In genomic region chr17:35842239-35842638, GRCh38 we compare ENCODE assay signal across 25 cellular contexts. TPM values are rescaled to one million over a fixed set of nuclear protein-coding genes. Genes with fewer than 3 reads are reported as not detected.
"Had no signal": no experiment of that assay in that cellular context is flagged by ENCODE, and none has a peak within 500 bp of the region (broad histone marks: within the 10 kb centered on the region; RNA-seq: fewer than 3 reads in every experiment).

No MANE protein-coding gene starts in this region.

- H3K9me3 ChIP-seq: colonic mucosa, esophagus squamous epithelium, gastroesophageal sphincter, heart right ventricle, spleen, thoracic aorta, vagina had no signal

- H3K27me3 ChIP-seq: colonic mucosa, dorsolateral prefrontal cortex, esophagus squamous epithelium, gastroesophageal sphincter, heart right ventricle, spleen, vagina had no signal

- DNase-seq: activated CD4-positive, alpha-beta T cell treated with anti-CD3 and anti-CD28 coated beads for 1 hour; activated CD8-positive, alpha-beta memory T cell treated with anti-CD3 and anti-CD28 coated beads, Interleukin-2, amount 10 ng/mL, durations not matched to agents 7 days and 5 days; activated CD8-positive, alpha-beta T cell treated with anti-CD3 and anti-CD28 coated beads for 36 hours; activated naive CD4-positive, alpha-beta T cell treated with anti-CD3 and anti-CD28 coated beads for 36 hours; colonic mucosa; dorsolateral prefrontal cortex; esophagus squamous epithelium; heart right ventricle; kidney; naive B cell; spleen; stimulated activated CD4-positive, alpha-beta T cell treated with anti-CD3 and anti-CD28 coated beads, Interleukin-4, amount 100 ng/mL, for 1 hour; stimulated activated naive CD4-positive, alpha-beta T cell treated with Interleukin-2 at 50 U/mL for 16 hours; T-cell had no signal

- H3K27ac ChIP-seq: colonic mucosa, esophagus squamous epithelium, gastroesophageal sphincter, heart right ventricle, spleen, thoracic aorta, vagina, VCaP had no signal

- H3K27ac Mint-ChIP-seq: activated CD8-positive, alpha-beta memory T cell treated with anti-CD3 and anti-CD28 coated beads, Interleukin-2, amount 10 ng/mL, durations not matched to agents 7 days and 5 days; activated naive CD4-positive, alpha-beta T cell treated with anti-CD3 and anti-CD28 coated beads for 36 hours; T-helper 2 cell treated with Interferon-gamma antibody and Interleukin-4, amounts not matched to agents 5 μg/mL and 100 μg/mL, for 36 hours; type B pancreatic cell had no signal

- H3K9me3 Mint-ChIP-seq: activated CD8-positive, alpha-beta T cell treated with anti-CD3 and anti-CD28 coated beads for 36 hours; activated naive CD4-positive, alpha-beta T cell treated with anti-CD3 and anti-CD28 coated beads for 36 hours; naive B cell; T-cell; T-helper 2 cell treated with Interferon-gamma antibody and Interleukin-4, amounts not matched to agents 5 μg/mL and 100 μg/mL, for 36 hours; type B pancreatic cell had no signal

- ATAC-seq: activated CD8-positive, alpha-beta memory T cell treated with anti-CD3 and anti-CD28 coated beads, Interleukin-2, amount 10 ng/mL, durations not matched to agents 7 days and 5 days; activated CD8-positive, alpha-beta T cell treated with anti-CD3 and anti-CD28 coated beads for 36 hours; gastroesophageal sphincter; heart right ventricle; left lobe of liver; T-cell had no signal

- H3K4me3 Mint-ChIP-seq: activated CD8-positive, alpha-beta memory T cell treated with anti-CD3 and anti-CD28 coated beads, Interleukin-2, amount 10 ng/mL, durations not matched to agents 7 days and 5 days; activated CD8-positive, alpha-beta T cell treated with anti-CD3 and anti-CD28 coated beads for 36 hours; activated naive CD4-positive, alpha-beta T cell treated with anti-CD3 and anti-CD28 coated beads for 36 hours; T-cell; T-helper 2 cell treated with Interferon-gamma antibody and Interleukin-4, amounts not matched to agents 5 μg/mL and 100 μg/mL, for 36 hours; type B pancreatic cell had no signal

- H3K4me1 ChIP-seq: colonic mucosa, esophagus squamous epithelium, gastroesophageal sphincter, spleen, vagina had no signal

- H3K27me3 Mint-ChIP-seq: activated CD8-positive, alpha-beta memory T cell treated with anti-CD3 and anti-CD28 coated beads, Interleukin-2, amount 10 ng/mL, durations not matched to agents 7 days and 5 days; activated CD8-positive, alpha-beta T cell treated with anti-CD3 and anti-CD28 coated beads for 36 hours; naive B cell; T-cell; type B pancreatic cell had no signal

RNA-seq across cellular contexts. Expression of gene HEATR9, which starts 26.5 kb away (rescaled TPM):
- total RNA-seq: activated naive CD4-positive, alpha-beta T cell treated with anti-CD3 and anti-CD28 coated beads for 36 hours; astrocyte; colonic mucosa; heart right ventricle; left lobe of liver; mesenteric fat pad; osteoblast; posterior vena cava; thoracic aorta; vagina had no signal
- polyA plus RNA-seq: heart right ventricle had no signal

RNA-seq across cellular contexts. Expression of gene MMP28, which starts 46.8 kb away (rescaled TPM):
- total RNA-seq: activated CD8-positive, alpha-beta memory T cell treated with anti-CD3 and anti-CD28 coated beads, Interleukin-2, amount 10 ng/mL, durations not matched to agents 7 days and 5 days had no signal
